In the genomic region with DNA sequence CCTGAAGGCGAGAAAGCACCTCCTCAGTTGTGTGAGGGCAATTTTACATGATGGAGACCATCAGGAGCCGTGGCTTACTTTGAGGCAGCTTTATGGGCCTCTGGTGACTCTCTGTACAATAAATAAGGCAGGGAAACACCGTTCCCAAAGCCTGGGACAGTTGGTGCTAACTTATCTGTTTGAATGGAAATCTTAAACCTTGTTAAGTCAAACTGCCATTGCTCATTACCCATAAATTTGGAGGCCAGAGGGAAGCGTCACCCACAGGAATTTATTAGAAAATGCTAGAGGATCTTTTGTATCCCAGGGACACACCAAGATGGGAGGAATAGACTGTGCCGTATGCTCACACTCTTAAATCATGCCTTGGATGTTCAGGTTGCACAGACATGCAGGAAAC, we compare ENCODE assay signal across 7 cellular contexts.
"Had no signal": no experiment of that assay in that cellular context is flagged by ENCODE, and none has a peak within 500 bp of the region (broad histone marks: within the 10 kb centered on the region; RNA-seq: fewer than 3 reads in every experiment).

No MANE protein-coding gene starts in this region.

- FAIRE-seq: H1, H54, HTR-8/SVneo had no signal

- H3K4me3 ChIP-seq: GM23338 had no signal

- H3K4me1 Mint-ChIP-seq: GM23338 had no signal

- H3K27ac Mint-ChIP-seq: GM23338 had no signal

- H3K4me3 Mint-ChIP-seq: GM23338, H9 had no signal

- DNase-seq: H9, HCEC 1CT, IMR-90 had no signal

- ATAC-seq: GM23338 had no signal
